In genomic region chr12:107467716-107468115, GRCh38 we compare ENCODE assay signal across 1 cellular context.
TF ChIP-seq lines count a peak whose summit lies in the region.

No MANE protein-coding gene starts in this region.

TF ChIP-seq in IMR-90, 13 proteins besides CTCF, POLR2A, EP300 and RAD21:
- TF ChIP-seq RCOR1 (IDR thresholded peaks at IDR 0.05; ENCODE audit: insufficient replicate concordance, low read length) (no peak), CEBPB (IDR thresholded peaks at IDR 0.05; ENCODE audit: low read depth, low read length) (no peak), RFX5 (IDR thresholded peaks at IDR 0.05; ENCODE audit: low read depth, low read length) (no peak), MAFK (IDR thresholded peaks at IDR 0.05; ENCODE audit: low read depth, low read length) (no peak), USF2 (IDR thresholded peaks at IDR 0.05; ENCODE audit: low read depth, low read length) (no peak), BHLHE40 (IDR thresholded peaks at IDR 0.05; ENCODE audit: low read depth, low read length) (no peak; the same call in 1 of the 2 replicates), FOS (IDR thresholded peaks at IDR 0.05; ENCODE audit: low read depth, low read length) (no peak), MAZ (IDR thresholded peaks at IDR 0.05; ENCODE audit: borderline replicate concordance, low read depth, low read length) (no peak), CHD1 (IDR thresholded peaks at IDR 0.05; ENCODE audit: low read depth, low read length) (no peak), SMC3 (IDR thresholded peaks at IDR 0.05; ENCODE audit: low read depth, low read length) (no peak), MXI1 (IDR thresholded peaks at IDR 0.05; ENCODE audit: borderline replicate concordance, low read depth, low read length) (no peak), NFE2L2 (IDR thresholded peaks at IDR 0.05; ENCODE audit: low read depth, low read length) (no peak)
- TF ChIP-seq, protein P1, sequence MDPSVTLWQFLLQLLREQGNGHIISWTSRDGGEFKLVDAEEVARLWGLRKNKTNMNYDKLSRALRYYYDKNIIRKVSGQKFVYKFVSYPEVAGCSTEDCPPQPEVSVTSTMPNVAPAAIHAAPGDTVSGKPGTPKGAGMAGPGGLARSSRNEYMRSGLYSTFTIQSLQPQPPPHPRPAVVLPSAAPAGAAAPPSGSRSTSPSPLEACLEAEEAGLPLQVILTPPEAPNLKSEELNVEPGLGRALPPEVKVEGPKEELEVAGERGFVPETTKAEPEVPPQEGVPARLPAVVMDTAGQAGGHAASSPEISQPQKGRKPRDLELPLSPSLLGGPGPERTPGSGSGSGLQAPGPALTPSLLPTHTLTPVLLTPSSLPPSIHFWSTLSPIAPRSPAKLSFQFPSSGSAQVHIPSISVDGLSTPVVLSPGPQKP (IDR thresholded peaks at IDR 0.05; ENCODE audit: borderline replicate concordance, low read depth, low read length): no peak
